In the genomic region with DNA sequence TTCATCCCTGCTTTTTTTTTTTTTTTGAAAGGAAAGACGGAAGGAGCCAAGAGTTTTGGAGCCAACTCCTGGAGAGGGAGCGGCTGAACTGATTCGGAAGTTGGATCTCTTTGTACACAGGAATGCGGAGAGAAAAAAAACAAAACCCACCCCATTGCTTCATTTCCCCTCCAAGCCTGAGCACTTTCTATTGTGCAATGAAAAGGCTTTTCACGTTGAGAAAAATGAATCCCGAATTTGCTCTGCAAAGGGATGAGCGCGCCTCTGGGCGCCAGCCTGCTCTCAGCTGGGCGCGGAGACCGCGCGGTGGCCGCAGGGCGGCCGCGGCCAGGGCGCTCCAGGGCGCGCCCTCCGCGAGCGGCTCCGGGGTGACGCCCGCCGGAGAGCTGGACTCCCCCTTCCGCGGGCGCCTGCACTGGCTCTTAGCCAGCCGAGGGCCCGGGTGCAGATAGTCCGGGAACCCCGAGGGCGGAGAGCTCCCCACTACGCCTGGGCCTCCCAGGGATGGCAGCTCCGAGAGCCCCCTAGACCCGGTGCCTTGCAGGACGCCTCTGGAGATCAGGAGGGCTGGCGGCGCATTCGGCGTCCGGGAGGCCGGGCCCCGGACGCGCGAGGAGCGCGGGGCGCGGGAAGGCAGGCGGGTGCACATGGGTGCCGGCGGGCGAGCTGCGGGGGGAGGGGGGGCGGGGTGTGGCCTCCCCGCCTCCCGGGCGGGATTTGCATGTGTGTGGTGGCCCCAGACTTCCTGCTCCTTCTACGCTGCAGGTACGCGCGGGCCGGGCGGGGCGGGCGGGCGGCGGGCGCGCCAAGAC, we compare ENCODE assay signal across 1 cellular context.
TF ChIP-seq lines count a peak whose summit lies in the region.

TSS of gene ITPR3 (plus strand) at position 739 of the 812 bp plus-strand sequence. CDS start 281 bp downstream, outside the sequence.

TF ChIP-seq in A549, 52 proteins besides CTCF, POLR2A, EP300 and RAD21 (continued from another document):
- TF ChIP-seq, protein P1, sequence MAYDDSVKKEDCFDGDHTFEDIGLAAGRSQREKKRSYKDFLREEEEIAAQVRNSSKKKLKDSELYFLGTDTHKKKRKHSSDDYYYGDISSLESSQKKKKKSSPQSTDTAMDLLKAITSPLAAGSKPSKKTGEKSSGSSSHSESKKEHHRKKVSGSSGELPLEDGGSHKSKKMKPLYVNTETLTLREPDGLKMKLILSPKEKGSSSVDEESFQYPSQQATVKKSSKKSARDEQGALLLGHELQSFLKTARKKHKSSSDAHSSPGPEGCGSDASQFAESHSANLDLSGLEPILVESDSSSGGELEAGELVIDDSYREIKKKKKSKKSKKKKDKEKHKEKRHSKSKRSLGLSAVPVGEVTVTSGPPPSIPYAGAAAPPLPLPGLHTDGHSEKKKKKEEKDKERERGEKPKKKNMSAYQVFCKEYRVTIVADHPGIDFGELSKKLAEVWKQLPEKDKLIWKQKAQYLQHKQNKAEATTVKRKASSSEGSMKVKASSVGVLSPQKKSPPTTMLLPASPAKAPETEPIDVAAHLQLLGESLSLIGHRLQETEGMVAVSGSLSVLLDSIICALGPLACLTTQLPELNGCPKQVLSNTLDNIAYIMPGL (CRISPR knock-in tag; IDR thresholded peaks at IDR 0.05; ENCODE audit: borderline replicate concordance): no peak
- no peak for TF ChIP-seq EHF (CRISPR knock-in tag; IDR thresholded peaks at IDR 0.05)
- TF ChIP-seq ZSCAN20 (CRISPR knock-in tag; IDR thresholded peaks at IDR 0.05): no peak
